27 cellular contexts compared by ENCODE assay signal in the genomic region with DNA sequence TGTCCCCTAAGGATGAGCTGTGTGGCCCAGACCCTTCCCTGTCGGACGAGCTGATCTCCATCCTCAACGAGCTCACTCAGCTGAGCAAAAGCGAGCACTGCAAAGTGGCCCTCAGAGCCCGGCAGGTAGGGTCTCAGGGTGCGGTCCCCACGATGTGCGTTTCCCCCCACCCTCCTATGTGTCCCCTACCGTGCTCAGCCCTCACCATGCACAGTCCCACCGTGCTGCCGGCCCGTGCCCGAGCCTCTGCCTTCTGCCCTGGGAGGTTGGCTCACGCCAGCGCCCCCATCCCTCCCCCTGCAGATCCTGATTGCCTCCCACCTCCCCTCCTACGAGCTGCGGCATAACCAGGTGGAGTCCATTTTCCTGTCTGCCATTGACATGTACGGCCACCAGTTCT.
"Had no signal": no experiment of that assay in that cellular context is flagged by ENCODE, and none has a peak within 500 bp of the region (broad histone marks: within the 10 kb centered on the region; RNA-seq: fewer than 3 reads in every experiment).

No MANE protein-coding gene starts in this region.

- H3K4me3 ChIP-seq: adrenal gland, body of pancreas, cardiac muscle cell, coronary artery, dorsolateral prefrontal cortex, lung, neural progenitor cell, smooth muscle cell, tibial nerve had no signal

- H3K4me3 Mint-ChIP-seq: activated naive CD4-positive, alpha-beta T cell treated with anti-CD3 and anti-CD28 coated beads for 36 hours; activated naive CD8-positive, alpha-beta T cell treated with anti-CD3 and anti-CD28 coated beads for 36 hours; activated T-helper 1 cell treated with anti-CD3 and anti-CD28 coated beads, Interleukin-12 subunit alpha, Interleukin-12 subunit beta, Interleukin-2, Interleukin-4 antibody, amounts not matched to agents 30 ng/mL and 10 ng/mL and 1 ng/mL, durations not matched to agents 14 hours and 24 hours and 36 hours; natural killer cell; neural progenitor cell; stimulated activated naive B cell treated with anti-CD40 and anti-IgM and Interleukin-4, amounts not matched to agents 10 μg/mL and 1 μg/mL and 100 μg/mL, for 72 hours had no signal

- H3K27ac ChIP-seq: adrenal gland, body of pancreas, cardiac muscle cell, coronary artery, dorsolateral prefrontal cortex, neural progenitor cell, tibial nerve had no signal

- H3K4me2 ChIP-seq: neural progenitor cell, smooth muscle cell had no signal

- H3K27me3 ChIP-seq: adrenal gland, body of pancreas, cardiac muscle cell, dorsolateral prefrontal cortex, neural progenitor cell, tibial nerve had no signal

- H3K4me1 Mint-ChIP-seq: activated naive CD8-positive, alpha-beta T cell treated with anti-CD3 and anti-CD28 coated beads for 36 hours; natural killer cell; neural progenitor cell had no signal

- H3K9ac ChIP-seq: neural progenitor cell had no signal

- H3K9me3 ChIP-seq: adrenal gland, body of pancreas, tibial nerve had no signal

- H3K9me3 Mint-ChIP-seq: activated naive CD4-positive, alpha-beta T cell treated with anti-CD3 and anti-CD28 coated beads for 36 hours; activated naive CD8-positive, alpha-beta T cell treated with anti-CD3 and anti-CD28 coated beads for 36 hours; activated T-helper 1 cell treated with anti-CD3 and anti-CD28 coated beads, Interleukin-12 subunit alpha, Interleukin-12 subunit beta, Interleukin-2, Interleukin-4 antibody, amounts not matched to agents 30 ng/mL and 10 ng/mL and 1 ng/mL, durations not matched to agents 14 hours and 24 hours and 36 hours; natural killer cell; neural progenitor cell; stimulated activated naive B cell treated with anti-CD40 and anti-IgM and Interleukin-4, amounts not matched to agents 10 μg/mL and 1 μg/mL and 100 μg/mL, for 72 hours had no signal

- DNase-seq: activated CD4-positive, alpha-beta T cell treated with anti-CD3 and anti-CD28 coated beads for 48 hours; activated CD4-positive, alpha-beta T cell treated with anti-CD3 and anti-CD28 coated beads, Interleukin-2, amount 50 U/mL, for 48 hours; activated CD8-positive, alpha-beta memory T cell treated with anti-CD3 and anti-CD28 coated beads for 24 hours; activated effector memory CD4-positive, alpha-beta T cell treated with anti-CD3 and anti-CD28 coated beads, Interleukin-2, amount 50 U/mL, for 16 hours; activated naive CD4-positive, alpha-beta T cell treated with anti-CD3 and anti-CD28 coated beads for 36 hours; activated naive CD8-positive, alpha-beta T cell treated with anti-CD3 and anti-CD28 coated beads for 36 hours; activated T-cell treated with anti-CD3 and anti-CD28 coated beads, Interleukin-2, amount 50 U/mL, for 1 hour; adrenal gland; body of pancreas; dorsolateral prefrontal cortex; effector memory CD4-positive, alpha-beta T cell; hippocampal formation; left colon; mesendoderm; natural killer cell; stimulated activated CD4-positive, alpha-beta T cell treated with anti-CD3 and anti-CD28 coated beads, Interleukin-15, amount 100 ng/mL, for 24 hours; stimulated activated CD4-positive, alpha-beta T cell treated with anti-CD3 and anti-CD28 coated beads, Interleukin-2, amount 100 ng/mL, for 24 hours; stimulated activated naive B cell treated with anti-CD40 and anti-IgM and Interleukin-4, amounts not matched to agents 10 μg/mL and 1 μg/mL and 100 μg/mL, for 72 hours; T-helper 1 cell had no signal

- H2AFZ ChIP-seq: neural progenitor cell had no signal

- H3K27me3 Mint-ChIP-seq: activated naive CD8-positive, alpha-beta T cell treated with anti-CD3 and anti-CD28 coated beads for 36 hours; stimulated activated naive B cell treated with anti-CD40 and anti-IgM and Interleukin-4, amounts not matched to agents 10 μg/mL and 1 μg/mL and 100 μg/mL, for 72 hours had no signal

- H3K36me3 Mint-ChIP-seq: natural killer cell had no signal

- H3K4me1 ChIP-seq: adrenal gland, body of pancreas, neural progenitor cell, tibial nerve had no signal

- H3K27ac Mint-ChIP-seq: activated naive CD4-positive, alpha-beta T cell treated with anti-CD3 and anti-CD28 coated beads for 36 hours; activated naive CD8-positive, alpha-beta T cell treated with anti-CD3 and anti-CD28 coated beads for 36 hours; activated T-helper 1 cell treated with anti-CD3 and anti-CD28 coated beads, Interleukin-12 subunit alpha, Interleukin-12 subunit beta, Interleukin-2, Interleukin-4 antibody, amounts not matched to agents 30 ng/mL and 10 ng/mL and 1 ng/mL, durations not matched to agents 14 hours and 24 hours and 36 hours; natural killer cell; stimulated activated naive B cell treated with anti-CD40 and anti-IgM and Interleukin-4, amounts not matched to agents 10 μg/mL and 1 μg/mL and 100 μg/mL, for 72 hours had no signal

- ATAC-seq: activated CD4-positive, CD25-positive, alpha-beta regulatory T cell treated with anti-CD3 and anti-CD28 coated beads, Interleukin-2, amount 50 U/mL, for 24 hours; body of pancreas; left colon; natural killer cell; stimulated activated naive B cell treated with anti-CD40 and anti-IgM and Interleukin-4, amounts not matched to agents 10 μg/mL and 1 μg/mL and 100 μg/mL, for 72 hours had no signal

- H3K36me3 ChIP-seq: neural progenitor cell had no signal
